Comparison of ENCODE assay signal across 33 cellular contexts in the genomic region with DNA sequence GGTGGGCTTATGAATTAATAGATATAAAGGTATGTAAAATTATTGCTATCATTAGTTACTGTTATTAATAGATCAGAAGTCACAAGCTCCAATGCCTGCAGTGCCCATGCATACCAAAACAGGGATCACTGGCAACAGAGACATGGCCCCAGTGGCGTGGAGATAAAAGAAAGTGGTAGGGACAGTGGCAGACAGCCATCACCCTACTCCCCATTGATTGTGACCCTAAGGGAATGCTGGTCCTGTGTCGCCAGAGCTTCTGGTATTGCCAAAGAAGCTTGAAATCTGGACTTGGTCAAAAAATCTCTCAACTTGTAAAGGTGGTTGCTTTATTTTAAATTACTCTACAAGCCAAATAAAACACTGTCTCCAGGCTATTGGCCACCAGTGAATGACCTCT.
"Had no signal": no experiment of that assay in that cellular context is flagged by ENCODE, and none has a peak within 500 bp of the region (broad histone marks: within the 10 kb centered on the region; RNA-seq: fewer than 3 reads in every experiment).

No MANE protein-coding gene starts in this region.

- H3K4me3 ChIP-seq: esophagus muscularis mucosa, gastrocnemius medialis had no signal

- DNase-seq: activated B cell treated with CpG ODN at 0.5 μM for 24 hours; activated CD4-positive, alpha-beta T cell treated with anti-CD3 and anti-CD28 coated beads for 48 hours; activated CD4-positive, alpha-beta T cell treated with anti-CD3 and anti-CD28 coated beads, Interleukin-2, amount 50 U/mL, for 1 hour; activated CD4-positive, alpha-beta T cell treated with anti-CD3 and anti-CD28 coated beads, Interleukin-2, amount 50 U/mL, for 48 hours; activated CD8-positive, alpha-beta memory T cell treated with anti-CD3 and anti-CD28 coated beads for 24 hours; activated CD8-positive, alpha-beta T cell treated with anti-CD3 and anti-CD28 coated beads for 36 hours; activated effector memory CD4-positive, alpha-beta T cell treated with Interleukin-2 at 50 U/mL for 16 hours; activated gamma-delta T cell treated with Interleukin-2 at 50 U/mL for 16 hours; activated naive CD4-positive, alpha-beta T cell treated with anti-CD3 and anti-CD28 coated beads, Interleukin-2, amount 50 U/mL, for 16 hours; activated naive CD4-positive, alpha-beta T cell treated with Interleukin-2 at 50 U/mL for 16 hours; activated T-cell treated with anti-CD3 and anti-CD28 coated beads, Interleukin-2, amount 50 U/mL, for 4 hours; amniotic stem cell; anterior cingulate cortex; brain microvascular endothelial cell; caudate nucleus; cortex of kidney; dermis blood vessel endothelial cell; effector CD4-positive, alpha-beta T cell; effector memory CD8-positive, alpha-beta T cell; erythroblast; foreskin keratinocyte; gastrocnemius medialis; T-helper 1 cell; T-helper 17 cell; T1000; WERI-Rb-1 had no signal

- H3K4me1 ChIP-seq: esophagus muscularis mucosa had no signal

- H3K27ac Mint-ChIP-seq: activated B cell treated with CpG ODN at 0.5 μM for 24 hours; activated CD8-positive, alpha-beta T cell treated with anti-CD3 and anti-CD28 coated beads for 36 hours; activated naive CD8-positive, alpha-beta T cell; activated T-helper 17 cell treated with anti-CD3 and anti-CD28 coated beads, Interleukin-2, amount 50 U/mL, for 72 hours; effector memory CD8-positive, alpha-beta T cell; T-helper 17 cell; T-helper 2 cell treated with Interferon-gamma antibody and Interleukin-4, amounts not matched to agents 5 μg/mL and 100 μg/mL, for 36 hours had no signal

- FAIRE-seq: bronchial epithelial cell, colon had no signal

- H3K9me3 Mint-ChIP-seq: activated CD8-positive, alpha-beta T cell treated with anti-CD3 and anti-CD28 coated beads for 36 hours had no signal

- H3K9me3 ChIP-seq: gastrocnemius medialis had no signal

- H3K27me3 ChIP-seq: brain microvascular endothelial cell, esophagus muscularis mucosa, foreskin keratinocyte, gastrocnemius medialis had no signal

- H3K27ac ChIP-seq: brain microvascular endothelial cell, esophagus muscularis mucosa, foreskin keratinocyte, gastrocnemius medialis, WERI-Rb-1 had no signal

- H3K27me3 Mint-ChIP-seq: activated B cell treated with CpG ODN at 0.5 μM for 24 hours; activated CD8-positive, alpha-beta T cell treated with anti-CD3 and anti-CD28 coated beads for 36 hours; activated naive CD8-positive, alpha-beta T cell; activated T-helper 17 cell treated with anti-CD3 and anti-CD28 coated beads, Interleukin-2, amount 50 U/mL, for 72 hours; effector memory CD8-positive, alpha-beta T cell; T-helper 17 cell had no signal

- H3K4me1 Mint-ChIP-seq: activated B cell treated with CpG ODN at 0.5 μM for 24 hours; activated T-helper 17 cell treated with anti-CD3 and anti-CD28 coated beads, Interleukin-2, amount 50 U/mL, for 72 hours; T-helper 17 cell had no signal

- H3K36me3 ChIP-seq: brain microvascular endothelial cell, esophagus muscularis mucosa, gastrocnemius medialis, WERI-Rb-1 had no signal

- H3K4me3 Mint-ChIP-seq: activated B cell treated with CpG ODN at 0.5 μM for 24 hours; activated CD8-positive, alpha-beta T cell treated with anti-CD3 and anti-CD28 coated beads for 36 hours; activated naive CD8-positive, alpha-beta T cell; activated T-cell treated with anti-CD3 and anti-CD28 coated beads, Interleukin-2, amount 50 U/mL, for 4 hours; activated T-helper 17 cell treated with anti-CD3 and anti-CD28 coated beads, Interleukin-2, amount 50 U/mL, for 72 hours; effector memory CD8-positive, alpha-beta T cell; T-helper 17 cell; T-helper 2 cell treated with Interferon-gamma antibody and Interleukin-4, amounts not matched to agents 5 μg/mL and 100 μg/mL, for 36 hours had no signal

- ATAC-seq: activated CD4-positive, CD25-positive, alpha-beta regulatory T cell treated with anti-CD3 and anti-CD28 coated beads, Interleukin-2, amount 50 U/mL, for 24 hours; activated CD8-positive, alpha-beta T cell treated with anti-CD3 and anti-CD28 coated beads for 36 hours; activated T-cell treated with anti-CD3 and anti-CD28 coated beads, Interleukin-2, amount 50 U/mL, for 4 hours; activated T-helper 17 cell treated with anti-CD3 and anti-CD28 coated beads, Interleukin-2, amount 50 U/mL, for 72 hours; effector memory CD8-positive, alpha-beta T cell; foreskin keratinocyte; gastrocnemius medialis; T-helper 17 cell had no signal
